ENCODE assay signal across 8 cellular contexts in genomic region chr2:160407393-160408204, GRCh38.
DNase-seq lines count a peak whose midpoint lies in the region; ATAC-seq and TF ChIP-seq lines count a peak whose summit lies in the region.

No MANE protein-coding gene starts in this region.

- peak overlapping the region; percentile 96 for H3K4me3 Mint-ChIP-seq in natural killer cell

- H3K9me3 ChIP-seq in fibroblast of lung (ENCODE audit: control insufficient read depth, insufficient read depth, low read depth, low read length) (no peaks in the 10 kb centered on the region), thymus (ENCODE audit: control insufficient read depth) (no peaks in the 10 kb centered on the region)

- TF ChIP-seq CTCF in fibroblast of lung (conservative IDR thresholded peaks at IDR 0.05 in 1 of 2, IDR thresholded peaks at IDR 0.05 in 1 of 2; ENCODE audit: low read depth in 1 of 2, low read length in 2 of 2) (peak in 1 of 2 donors; percentile 8), natural killer cell (IDR thresholded peaks at IDR 0.05) (no peak)

- under 1% methylated on average over 121 of the region's 121 CpGs for WGBS in thymus

- peak overlapping the region; percentile 93 for H3K9ac ChIP-seq in fibroblast of lung (ENCODE audit: insufficient read depth, low read length)

- H3K9me3 Mint-ChIP-seq in natural killer cell, result no peaks in the 10 kb centered on the region

- peaks cover 77 to 79% of the 10 kb centered on the region in 2 donors for H3K4me1 Mint-ChIP-seq in natural killer cell

- peak overlapping the region; percentile 41 to 77 (median 56) for H3K4me3 ChIP-seq in fibroblast of lung (replicated peaks in 1 of 4; ENCODE audit: control extremely low read depth in 1 of 4, insufficient read depth in 1 of 4, low read depth in 3 of 4, low read length in 4 of 4)
- peak overlapping the region; percentile 77 for H3K4me3 ChIP-seq in thymus (ENCODE audit: low read length)

- ATAC-seq in HG02970 (IDR thresholded peaks at IDR 0.05; ENCODE audit: low FRiP score, unreplicated experiment), result peak; percentile 58
- ATAC-seq in natural killer cell, result peak; percentile 56 to 80 (median 72)

- H3K27me3 Mint-ChIP-seq in natural killer cell (ENCODE audit: low read depth in 2 of 2), result no peaks in the 10 kb centered on the region

- H3K27ac Mint-ChIP-seq in natural killer cell, result peak overlapping the region; percentile 94 to 98

- H3K27ac ChIP-seq in fibroblast of lung (ENCODE audit: insufficient read depth, low read length) (peak overlapping the region; percentile 92), thymus (ENCODE audit: low read depth) (peak overlapping the region; percentile 98)

- H3K4me2 ChIP-seq in fibroblast of lung (ENCODE audit: extremely low read depth, insufficient read depth, low read length), result peak overlapping the region; percentile 83

- DNase-seq in NK-92 treated with Interleukin-12 subunit alpha and Interleukin-12 subunit beta, amount 100 ng/mL, for 24 hours (lab: John Stamatoyannopoulos, UW), result peak; percentile 63
- no peak for DNase-seq in NK-92 (lab: John Stamatoyannopoulos, UW; ENCODE audit: unreplicated experiment)
- peak; percentile 37 to 64 for DNase-seq in NOMO-1 (lab: John Stamatoyannopoulos, UW; ENCODE audit: unreplicated experiment in 2 of 2)
- DNase-seq in activated T-helper 1 cell treated with Interleukin-2 at 50 U/mL for 16 hours (ENCODE audit: low read depth), result peak; percentile 48
- peak; percentile 51 to 72 for DNase-seq in fibroblast of lung (ENCODE audit: low read depth in 2 of 2)
- DNase-seq in natural killer cell, result peak; percentile 74

- no peaks in the 10 kb centered on the region for H3K36me3 ChIP-seq in fibroblast of lung (ENCODE audit: control insufficient read depth, insufficient read depth, low read length)
- no peaks in the 10 kb centered on the region for H3K36me3 ChIP-seq in thymus (ENCODE audit: control insufficient read depth, insufficient read depth)

- H3K4me1 ChIP-seq in fibroblast of lung (ENCODE audit: control insufficient read depth, extremely low read depth, insufficient read depth, low read length) (peaks cover 17% of the 10 kb centered on the region), thymus (ENCODE audit: control insufficient read depth, insufficient read depth, low read length) (peaks cover 28% of the 10 kb centered on the region)

- intact Hi-C loops in natural killer cell (cut with micrococcal nuclease), result loop anchor here (5.0 to 10.0 kb wide), 2 partner anchors 35 to 53 kb away; no protein-coding TSS in a partner anchor

- no peaks in the 10 kb centered on the region for H3K27me3 ChIP-seq in fibroblast of lung (ENCODE audit: control insufficient read depth, insufficient read depth, low read length)
- no peaks in the 10 kb centered on the region for H3K27me3 ChIP-seq in thymus (ENCODE audit: control insufficient read depth, insufficient read depth)

- peaks cover 76% of the 10 kb centered on the region for H3K79me2 ChIP-seq in fibroblast of lung (ENCODE audit: control insufficient read depth, insufficient read depth, low read length)

- peaks cover 2% of the 10 kb centered on the region for H4K20me1 ChIP-seq in fibroblast of lung (ENCODE audit: control insufficient read depth, extremely low read depth, insufficient read depth, low read length)

- no peaks in the 10 kb centered on the region for H3K36me3 Mint-ChIP-seq in natural killer cell

- no peak overlapping the region for H2AFZ ChIP-seq in fibroblast of lung (ENCODE audit: low read length)
